ENCODE assay signal across 1 cellular context in the genomic region with DNA sequence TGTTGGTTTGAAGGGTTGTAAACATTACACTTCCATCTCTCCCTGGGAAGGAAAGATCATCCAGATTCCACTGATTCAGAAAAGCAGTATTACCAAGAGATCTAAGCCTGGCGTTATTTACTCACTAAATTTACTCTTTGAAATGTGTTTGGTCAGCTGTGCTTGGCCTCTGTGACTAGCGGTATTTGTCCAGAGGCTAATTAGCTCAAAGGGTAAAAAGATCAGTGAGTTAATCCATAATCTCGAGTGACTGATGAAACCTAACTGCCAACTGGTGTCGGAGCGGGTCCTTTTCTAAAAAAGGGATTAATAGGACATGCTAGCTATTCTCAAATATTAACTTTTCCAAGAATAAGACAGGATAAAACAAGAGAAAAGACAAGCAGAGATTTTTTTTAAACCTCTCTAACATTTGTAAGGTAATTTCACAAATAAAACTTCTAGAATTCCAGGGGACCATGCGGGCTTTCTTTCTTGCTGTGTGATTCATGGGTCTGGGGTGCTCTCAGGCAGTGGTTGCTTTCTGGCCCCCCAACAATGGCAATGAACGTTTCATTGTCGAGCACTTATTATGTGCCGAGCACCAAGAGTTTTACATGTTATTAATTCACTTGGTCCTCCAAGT.
TF ChIP-seq lines count a peak whose summit lies in the region.

No MANE protein-coding gene starts in this region.

TF ChIP-seq in HepG2, 621 proteins besides CTCF, POLR2A, EP300 and RAD21 (continued from another document and continues in another):
- TF ChIP-seq RERE (CRISPR knock-in tag; IDR thresholded peaks at IDR 0.05; ENCODE audit: low read depth) (peak; percentile 98), ZNF609 (CRISPR knock-in tag; IDR thresholded peaks at IDR 0.05; ENCODE audit: borderline replicate concordance) (peak; percentile 99), EEA1 (CRISPR knock-in tag; IDR thresholded peaks at IDR 0.05; ENCODE audit: borderline replicate concordance) (no peak), ZBTB21 (CRISPR knock-in tag; IDR thresholded peaks at IDR 0.05) (peak; percentile 10; the same call in 1 of the 2 replicates), KLF16 (CRISPR knock-in tag; IDR thresholded peaks at IDR 0.05) (peak in 1 of 2 experiments; percentile 57; a peak in 2 of 4 replicates), RARA (CRISPR knock-in tag; IDR thresholded peaks at IDR 0.05) (peak; percentile 97), ISX (CRISPR knock-in tag; conservative IDR thresholded peaks at IDR 0.05) (no peak), ZKSCAN1 (IDR thresholded peaks at IDR 0.05; ENCODE audit: low read length) (peak; percentile 26; the same call in 1 of the 2 replicates), SIN3A (IDR thresholded peaks at IDR 0.05; ENCODE audit: borderline replicate concordance, low read depth, low read length) (peak; percentile 66; the same call in 1 of the 2 replicates), TARDBP (CRISPR knock-in tag; IDR thresholded peaks at IDR 0.05) (peak; percentile 64; the same call in 1 of the 2 replicates), ZNF615 (CRISPR knock-in tag; IDR thresholded peaks at IDR 0.05; ENCODE audit: borderline replicate concordance) (no peak; the same call in 1 of the 2 replicates), MED8 (CRISPR knock-in tag; IDR thresholded peaks at IDR 0.05; ENCODE audit: insufficient replicate concordance) (peak; percentile 86), ZBTB25 (CRISPR knock-in tag; IDR thresholded peaks at IDR 0.05) (peak; percentile 75; the same call in 1 of the 2 replicates), RXRB (CRISPR knock-in tag; IDR thresholded peaks at IDR 0.05; ENCODE audit: borderline replicate concordance) (peak; percentile 96), CBX2 (IDR thresholded peaks at IDR 0.05; ENCODE audit: low read depth, low read length) (no peak), CBX2 (CRISPR knock-in tag; IDR thresholded peaks at IDR 0.05; ENCODE audit: low read depth) (no peak), MTA1 (CRISPR knock-in tag; IDR thresholded peaks at IDR 0.05; ENCODE audit: borderline replicate concordance) (no peak), ZNF703 (CRISPR knock-in tag; IDR thresholded peaks at IDR 0.05; ENCODE audit: borderline replicate concordance) (peak; percentile 81; the same call in 1 of the 2 replicates), TCF12 (IDR thresholded peaks at IDR 0.05) (no peak), TCF12 (CRISPR knock-in tag; IDR thresholded peaks at IDR 0.05) (peak; percentile 100), SKI (IDR thresholded peaks at IDR 0.05; ENCODE audit: partially characterized antibody) (peak; percentile 91), SATB2 (CRISPR knock-in tag; IDR thresholded peaks at IDR 0.05) (peak; percentile 29; the same call in 1 of the 2 replicates)
- TF ChIP-seq, protein P1, sequence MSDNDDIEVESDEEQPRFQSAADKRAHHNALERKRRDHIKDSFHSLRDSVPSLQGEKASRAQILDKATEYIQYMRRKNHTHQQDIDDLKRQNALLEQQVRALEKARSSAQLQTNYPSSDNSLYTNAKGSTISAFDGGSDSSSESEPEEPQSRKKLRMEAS (IDR thresholded peaks at IDR 0.05) = 0 out of 2 replicates have a peak, but pooled peaks have one; percentile 52
- TF ChIP-seq, protein P2, sequence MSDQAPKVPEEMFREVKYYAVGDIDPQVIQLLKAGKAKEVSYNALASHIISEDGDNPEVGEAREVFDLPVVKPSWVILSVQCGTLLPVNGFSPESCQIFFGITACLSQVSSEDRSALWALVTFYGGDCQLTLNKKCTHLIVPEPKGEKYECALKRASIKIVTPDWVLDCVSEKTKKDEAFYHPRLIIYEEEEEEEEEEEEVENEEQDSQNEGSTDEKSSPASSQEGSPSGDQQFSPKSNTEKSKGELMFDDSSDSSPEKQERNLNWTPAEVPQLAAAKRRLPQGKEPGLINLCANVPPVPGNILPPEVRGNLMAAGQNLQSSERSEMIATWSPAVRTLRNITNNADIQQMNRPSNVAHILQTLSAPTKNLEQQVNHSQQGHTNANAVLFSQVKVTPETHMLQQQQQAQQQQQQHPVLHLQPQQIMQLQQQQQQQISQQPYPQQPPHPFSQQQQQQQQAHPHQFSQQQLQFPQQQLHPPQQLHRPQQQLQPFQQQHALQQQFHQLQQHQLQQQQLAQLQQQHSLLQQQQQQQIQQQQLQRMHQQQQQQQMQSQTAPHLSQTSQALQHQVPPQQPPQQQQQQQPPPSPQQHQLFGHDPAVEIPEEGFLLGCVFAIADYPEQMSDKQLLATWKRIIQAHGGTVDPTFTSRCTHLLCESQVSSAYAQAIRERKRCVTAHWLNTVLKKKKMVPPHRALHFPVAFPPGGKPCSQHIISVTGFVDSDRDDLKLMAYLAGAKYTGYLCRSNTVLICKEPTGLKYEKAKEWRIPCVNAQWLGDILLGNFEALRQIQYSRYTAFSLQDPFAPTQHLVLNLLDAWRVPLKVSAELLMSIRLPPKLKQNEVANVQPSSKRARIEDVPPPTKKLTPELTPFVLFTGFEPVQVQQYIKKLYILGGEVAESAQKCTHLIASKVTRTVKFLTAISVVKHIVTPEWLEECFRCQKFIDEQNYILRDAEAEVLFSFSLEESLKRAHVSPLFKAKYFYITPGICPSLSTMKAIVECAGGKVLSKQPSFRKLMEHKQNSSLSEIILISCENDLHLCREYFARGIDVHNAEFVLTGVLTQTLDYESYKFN (CRISPR knock-in tag; conservative IDR thresholded peaks at IDR 0.05) = peak; percentile 97
- TF ChIP-seq, protein P3, sequence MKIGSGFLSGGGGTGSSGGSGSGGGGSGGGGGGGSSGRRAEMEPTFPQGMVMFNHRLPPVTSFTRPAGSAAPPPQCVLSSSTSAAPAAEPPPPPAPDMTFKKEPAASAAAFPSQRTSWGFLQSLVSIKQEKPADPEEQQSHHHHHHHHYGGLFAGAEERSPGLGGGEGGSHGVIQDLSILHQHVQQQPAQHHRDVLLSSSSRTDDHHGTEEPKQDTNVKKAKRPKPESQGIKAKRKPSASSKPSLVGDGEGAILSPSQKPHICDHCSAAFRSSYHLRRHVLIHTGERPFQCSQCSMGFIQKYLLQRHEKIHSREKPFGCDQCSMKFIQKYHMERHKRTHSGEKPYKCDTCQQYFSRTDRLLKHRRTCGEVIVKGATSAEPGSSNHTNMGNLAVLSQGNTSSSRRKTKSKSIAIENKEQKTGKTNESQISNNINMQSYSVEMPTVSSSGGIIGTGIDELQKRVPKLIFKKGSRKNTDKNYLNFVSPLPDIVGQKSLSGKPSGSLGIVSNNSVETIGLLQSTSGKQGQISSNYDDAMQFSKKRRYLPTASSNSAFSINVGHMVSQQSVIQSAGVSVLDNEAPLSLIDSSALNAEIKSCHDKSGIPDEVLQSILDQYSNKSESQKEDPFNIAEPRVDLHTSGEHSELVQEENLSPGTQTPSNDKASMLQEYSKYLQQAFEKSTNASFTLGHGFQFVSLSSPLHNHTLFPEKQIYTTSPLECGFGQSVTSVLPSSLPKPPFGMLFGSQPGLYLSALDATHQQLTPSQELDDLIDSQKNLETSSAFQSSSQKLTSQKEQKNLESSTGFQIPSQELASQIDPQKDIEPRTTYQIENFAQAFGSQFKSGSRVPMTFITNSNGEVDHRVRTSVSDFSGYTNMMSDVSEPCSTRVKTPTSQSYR (CRISPR knock-in tag; IDR thresholded peaks at IDR 0.05; ENCODE audit: borderline replicate concordance) = peak; percentile 76; the same call in 1 of the 2 replicates
- TF ChIP-seq, protein P4, sequence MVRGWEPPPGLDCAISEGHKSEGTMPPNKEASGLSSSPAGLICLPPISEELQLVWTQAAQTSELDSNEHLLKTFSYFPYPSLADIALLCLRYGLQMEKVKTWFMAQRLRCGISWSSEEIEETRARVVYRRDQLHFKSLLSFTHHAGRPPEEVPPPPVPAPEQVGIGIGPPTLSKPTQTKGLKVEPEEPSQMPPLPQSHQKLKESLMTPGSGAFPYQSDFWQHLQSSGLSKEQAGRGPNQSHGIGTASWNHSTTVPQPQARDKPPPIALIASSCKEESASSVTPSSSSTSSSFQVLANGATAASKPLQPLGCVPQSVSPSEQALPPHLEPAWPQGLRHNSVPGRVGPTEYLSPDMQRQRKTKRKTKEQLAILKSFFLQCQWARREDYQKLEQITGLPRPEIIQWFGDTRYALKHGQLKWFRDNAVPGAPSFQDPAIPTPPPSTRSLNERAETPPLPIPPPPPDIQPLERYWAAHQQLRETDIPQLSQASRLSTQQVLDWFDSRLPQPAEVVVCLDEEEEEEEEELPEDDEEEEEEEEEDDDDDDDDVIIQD (CRISPR knock-in tag; IDR thresholded peaks at IDR 0.05; ENCODE audit: low read depth) = peak; percentile 51; the same call in 1 of the 2 replicates
- TF ChIP-seq, protein P5, sequence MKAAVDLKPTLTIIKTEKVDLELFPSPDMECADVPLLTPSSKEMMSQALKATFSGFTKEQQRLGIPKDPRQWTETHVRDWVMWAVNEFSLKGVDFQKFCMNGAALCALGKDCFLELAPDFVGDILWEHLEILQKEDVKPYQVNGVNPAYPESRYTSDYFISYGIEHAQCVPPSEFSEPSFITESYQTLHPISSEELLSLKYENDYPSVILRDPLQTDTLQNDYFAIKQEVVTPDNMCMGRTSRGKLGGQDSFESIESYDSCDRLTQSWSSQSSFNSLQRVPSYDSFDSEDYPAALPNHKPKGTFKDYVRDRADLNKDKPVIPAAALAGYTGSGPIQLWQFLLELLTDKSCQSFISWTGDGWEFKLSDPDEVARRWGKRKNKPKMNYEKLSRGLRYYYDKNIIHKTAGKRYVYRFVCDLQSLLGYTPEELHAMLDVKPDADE (CRISPR knock-in tag; IDR thresholded peaks at IDR 0.05) = no peak
